8 cellular contexts compared by ENCODE assay signal in genomic region chr15:70492240-70493177, GRCh38.
A peak's percentile ranks its signal among the peaks of the same experiment; 100 is the strongest.
DNase-seq lines count a peak whose midpoint lies in the region; ATAC-seq and TF ChIP-seq lines count a peak whose summit lies in the region.

No MANE protein-coding gene starts in this region.

- H3K27ac ChIP-seq in DND-41 (ENCODE audit: low read length): peak overlapping the region; percentile 32; the same call in 1 of the 2 replicates
- no peak overlapping the region for H3K27ac ChIP-seq in neural progenitor cell
- H3K27ac ChIP-seq in upper lobe of right lung: no peak overlapping the region
- H3K27ac ChIP-seq in coronary artery: peak overlapping the region in 1 of 2 donors; percentile 65

- peak overlapping the region; percentile 99 for H3K27ac Mint-ChIP-seq in dendritic cell treated with granulocyte-macrophage colony-stimulating factor and Interleukin-4, amounts not matched to agents 40 ng/mL and 50 ng/mL, for 4 days
- peak overlapping the region; percentile 74 for H3K27ac Mint-ChIP-seq in neural progenitor cell

- H2AFZ ChIP-seq in DND-41 (ENCODE audit: low read depth, low read length): no peak overlapping the region
- H2AFZ ChIP-seq in Loucy (ENCODE audit: low read length): no peak overlapping the region
- no peak overlapping the region for H2AFZ ChIP-seq in neural progenitor cell (replicated peaks)

- peak; percentile 92 for DNase-seq in DND-41
- DNase-seq in activated CD4-positive, alpha-beta T cell treated with anti-CD3 and anti-CD28 coated beads for 24 hours (ENCODE audit: low read depth in 2 of 2): peak; percentile 64 to 70
- DNase-seq in neural progenitor cell (ENCODE audit: low spot score): no peak
- DNase-seq in upper lobe of right lung: peak; percentile 81
- no peak for DNase-seq in coronary artery (ENCODE audit: low spot score)

- H4K20me1 ChIP-seq in DND-41 (ENCODE audit: insufficient read depth, low read length) (peaks cover 56% of the 10 kb centered on the region), Loucy (ENCODE audit: insufficient read depth, low read length, poor library complexity, severe bottlenecking) (no peaks in the 10 kb centered on the region), neural progenitor cell (ENCODE audit: low read depth) (no peaks in the 10 kb centered on the region)

- H3K4me1 ChIP-seq in DND-41 (ENCODE audit: insufficient read depth, low read length): peaks cover 29% of the 10 kb centered on the region
- H3K4me1 ChIP-seq in Loucy (ENCODE audit: insufficient read depth, low read length, poor library complexity, severe bottlenecking): peaks cover 92% of the 10 kb centered on the region
- peaks cover 16% of the 10 kb centered on the region for H3K4me1 ChIP-seq in neural progenitor cell
- H3K4me1 ChIP-seq in upper lobe of right lung: peaks cover 25% of the 10 kb centered on the region

- no peaks in the 10 kb centered on the region for H3K9me2 ChIP-seq in Loucy (replicated peaks; ENCODE audit: low read depth, low read length)

- H3K9ac ChIP-seq in DND-41 (ENCODE audit: low read depth, low read length) (no peak overlapping the region), Loucy (ENCODE audit: low read depth, low read length, poor library complexity, severe bottlenecking) (peak overlapping the region; percentile 76), neural progenitor cell (no peak overlapping the region)

- ATAC-seq in DND-41 (ENCODE audit: insufficient read depth, low read depth): peak; percentile 86
- peak; percentile 51 for ATAC-seq in GM21723 (IDR thresholded peaks at IDR 0.05; ENCODE audit: unreplicated experiment)
- peak; percentile 84 for ATAC-seq in upper lobe of right lung

- H3K4me2 ChIP-seq in DND-41 (ENCODE audit: insufficient read depth, low read length) (peak overlapping the region; percentile 49), Loucy (ENCODE audit: low read depth, low read length, poor library complexity, severe bottlenecking) (peak overlapping the region; percentile 94), neural progenitor cell (no peak overlapping the region)

- H3K9me3 ChIP-seq in DND-41 (ENCODE audit: insufficient read depth, low read length, severe bottlenecking): no peaks in the 10 kb centered on the region
- no peaks in the 10 kb centered on the region for H3K9me3 ChIP-seq in Loucy (ENCODE audit: insufficient read depth, low read depth, low read length)
- no peaks in the 10 kb centered on the region for H3K9me3 ChIP-seq in neural progenitor cell (ENCODE audit: low read depth)
- no peaks in the 10 kb centered on the region for H3K9me3 ChIP-seq in upper lobe of right lung

- H3F3A ChIP-seq in Loucy (ENCODE audit: low read depth): peaks cover 6% of the 10 kb centered on the region
- peaks cover 14% of the 10 kb centered on the region for H3F3A ChIP-seq in neural progenitor cell (ENCODE audit: low read depth)

- H3K36me3 Mint-ChIP-seq in dendritic cell treated with granulocyte-macrophage colony-stimulating factor and Interleukin-4, amounts not matched to agents 40 ng/mL and 50 ng/mL, for 4 days (ENCODE audit: low read depth): no peaks in the 10 kb centered on the region
- no peaks in the 10 kb centered on the region for H3K36me3 Mint-ChIP-seq in neural progenitor cell

- intact Hi-C loops in dendritic cell treated with granulocyte-macrophage colony-stimulating factor and Interleukin-4, amounts not matched to agents 40 ng/mL and 50 ng/mL, for 4 days (cut with micrococcal nuclease): loop anchor here (1.0 kb wide), 1 partner anchor 20 kb away; no protein-coding TSS in a partner anchor
- intact Hi-C loops in upper lobe of right lung (cut with DNase I): loop anchor here (10.0 kb wide), 1 partner anchor 1018 kb away; no protein-coding TSS in a partner anchor

- no peaks in the 10 kb centered on the region for H3K9me3 Mint-ChIP-seq in dendritic cell treated with granulocyte-macrophage colony-stimulating factor and Interleukin-4, amounts not matched to agents 40 ng/mL and 50 ng/mL, for 4 days
- H3K9me3 Mint-ChIP-seq in neural progenitor cell: no peaks in the 10 kb centered on the region

- H3K4me1 Mint-ChIP-seq in dendritic cell treated with granulocyte-macrophage colony-stimulating factor and Interleukin-4, amounts not matched to agents 40 ng/mL and 50 ng/mL, for 4 days (ENCODE audit: low read depth): peaks cover 86% of the 10 kb centered on the region
- H3K4me1 Mint-ChIP-seq in neural progenitor cell: peaks cover 32% of the 10 kb centered on the region

- H3K27me3 ChIP-seq in DND-41 (ENCODE audit: insufficient read depth, low read length, poor library complexity) (peaks cover 36% of the 10 kb centered on the region), Loucy (ENCODE audit: insufficient read depth, low read length, poor library complexity, severe bottlenecking) (no peaks in the 10 kb centered on the region), neural progenitor cell (no peaks in the 10 kb centered on the region), upper lobe of right lung (no peaks in the 10 kb centered on the region)

- H3K36me3 ChIP-seq in DND-41 (ENCODE audit: insufficient read depth, low read length) (no peaks in the 10 kb centered on the region), Loucy (ENCODE audit: insufficient read depth, low read length) (no peaks in the 10 kb centered on the region), neural progenitor cell (no peaks in the 10 kb centered on the region), upper lobe of right lung (no peaks in the 10 kb centered on the region)

- H3K4me3 Mint-ChIP-seq in dendritic cell treated with granulocyte-macrophage colony-stimulating factor and Interleukin-4, amounts not matched to agents 40 ng/mL and 50 ng/mL, for 4 days: peak overlapping the region; percentile 64
- no peak overlapping the region for H3K4me3 Mint-ChIP-seq in neural progenitor cell

- H3K27me3 Mint-ChIP-seq in dendritic cell treated with granulocyte-macrophage colony-stimulating factor and Interleukin-4, amounts not matched to agents 40 ng/mL and 50 ng/mL, for 4 days: peaks cover 53% of the 10 kb centered on the region
- H3K27me3 Mint-ChIP-seq in neural progenitor cell (ENCODE audit: insufficient read depth, low read depth): peaks cover 17% of the 10 kb centered on the region

- H3K79me2 ChIP-seq in DND-41 (ENCODE audit: insufficient read depth, low read length) (no peaks in the 10 kb centered on the region), Loucy (ENCODE audit: insufficient read depth, low read length) (no peaks in the 10 kb centered on the region), neural progenitor cell (ENCODE audit: low read depth) (no peaks in the 10 kb centered on the region)

- TF ChIP-seq CTCF in DND-41 (IDR thresholded peaks at IDR 0.05; ENCODE audit: borderline replicate concordance, extremely low read depth, low read length, poor library complexity, severe bottlenecking) (no peak), Loucy (conservative IDR thresholded peaks at IDR 0.05; ENCODE audit: low read length) (no peak), neural progenitor cell (IDR thresholded peaks at IDR 0.05) (no peak), upper lobe of right lung (IDR thresholded peaks at IDR 0.05) (no peak), coronary artery (IDR thresholded peaks at IDR 0.05) (no peak)

- H3K4me3 ChIP-seq in DND-41 (ENCODE audit: low read depth in 1 of 2, low read length in 2 of 2) (0 out of 4 replicates have a peak overlapping the region, but pooled peaks of 1 of the 2 experiments have one; percentile 7), Loucy (ENCODE audit: low read length, poor library complexity, severe bottlenecking) (peak overlapping the region; percentile 72), neural progenitor cell (no peak overlapping the region), upper lobe of right lung (no peak overlapping the region), coronary artery (no peak overlapping the region)

Comparison
In these comparisons a context has a peak if more than half of its experiments do, and no peak if none do; other contexts are left out.
1. DNase-seq: peak in DND-41 (single experiment), activated CD4-positive, alpha-beta T cell treated with anti-CD3 and anti-CD28 coated beads for 24 hours (2 of 2) and upper lobe of right lung (single experiment); none in neural progenitor cell (single experiment) and coronary artery (single experiment).
2. Peak in every context shown above with its lines, with median percentiles within 50 percentile points of each other: ATAC-seq.